8 cellular contexts compared by ENCODE assay signal in genomic region chr6:44223471-44224153, GRCh38. TPM values are rescaled to one million over a fixed set of nuclear protein-coding genes. Genes with fewer than 3 reads are reported as not detected.
DNase-seq lines count a peak whose midpoint lies in the region; ATAC-seq, FAIRE-seq and TF ChIP-seq lines count a peak whose summit lies in the region.

Gene SLC29A1, plus strand, starts transcription at chr6:44223595. Its CDS starts 3,719 bp downstream, at chr6:44227314.

- H3K27me3 ChIP-seq in pancreas (no peaks in the 10 kb centered on the region), tibial nerve (no peaks in the 10 kb centered on the region)

- H3K27ac ChIP-seq in pancreas (peak within 1 kb of the TSS; percentile 39 to 94 (median 90)), tibial nerve (peak within 1 kb of the TSS; percentile 60 to 90 (median 82))

- peaks cover 35% of the 10 kb centered on the region for H3K4me1 Mint-ChIP-seq in activated naive CD4-positive, alpha-beta T cell treated with anti-CD3 and anti-CD28 coated beads, Interleukin-2, amount 50 U/mL, for 24 hours

- H3K36me3 ChIP-seq in pancreas (no peaks in the 10 kb centered on the region), tibial nerve (no peaks in the 10 kb centered on the region)

- peak within 1 kb of the TSS; percentile 82 for H3K27ac Mint-ChIP-seq in activated naive CD4-positive, alpha-beta T cell treated with anti-CD3 and anti-CD28 coated beads, Interleukin-2, amount 50 U/mL, for 24 hours

- H3K9me3 Mint-ChIP-seq in activated naive CD4-positive, alpha-beta T cell treated with anti-CD3 and anti-CD28 coated beads, Interleukin-2, amount 50 U/mL, for 24 hours, result no peaks in the 10 kb centered on the region

- DNase-seq in COLO829 (ENCODE audit: low spot score), result peak; percentile 84
- DNase-seq in M059J (ENCODE audit: low read depth), result peak; percentile 70
- peak; percentile 84 for DNase-seq in SKM-1 treated with dmso at 0.1 percent for 144 hours (lab: John Stamatoyannopoulos, UW; ENCODE audit: unreplicated experiment)
- DNase-seq in head of caudate nucleus, result peak in 41 of 42 donors; percentile 40 to 89 (median 80)
- DNase-seq in pancreas, result peak; percentile 73 to 92 (median 82)
- peak; percentile 71 to 76 for DNase-seq in tibial nerve (ENCODE audit: low spot score in 2 of 2)

- peak in 1 of 2 donors; percentile 42 for TF ChIP-seq EP300 in tibial nerve (IDR thresholded peaks at IDR 0.05)

- ATAC-seq in GM21423 (IDR thresholded peaks at IDR 0.05; ENCODE audit: unreplicated experiment) (peak; percentile 41), pancreas (peak; percentile 22 to 45 (median 34))

- H3K36me3 Mint-ChIP-seq in activated naive CD4-positive, alpha-beta T cell treated with anti-CD3 and anti-CD28 coated beads, Interleukin-2, amount 50 U/mL, for 24 hours, result peaks cover 3% of the 10 kb centered on the region

- WGBS in pancreas, 2 donors, result 1% methylated on average over 50 to 72 of the region's 72 CpGs
- WGBS in tibial nerve, 2 donors, result 1 to 2% methylated on average over 20 to 30 of the region's 72 CpGs

- H3K4me1 ChIP-seq in pancreas (peaks cover 33 to 53% (median 34%) of the 10 kb centered on the region in 3 donors), tibial nerve (peaks cover 0 to 93% (median 51%) of the 10 kb centered on the region in 4 donors)

- H3K9me3 ChIP-seq in pancreas (no peaks in the 10 kb centered on the region), tibial nerve (no peaks in the 10 kb centered on the region)

- TF ChIP-seq CTCF in pancreas (IDR thresholded peaks at IDR 0.05), result no peak
- peak in 4 of 5 experiments; percentile 7 to 32 (median 14) for TF ChIP-seq CTCF in tibial nerve (IDR thresholded peaks at IDR 0.05)

- intact Hi-C loops in head of caudate nucleus (cut with DNase I), result no loop called here
- intact Hi-C loops in pancreas (cut with DNase I), result no loop called here

- no peaks in the 10 kb centered on the region for H3K27me3 Mint-ChIP-seq in activated naive CD4-positive, alpha-beta T cell treated with anti-CD3 and anti-CD28 coated beads, Interleukin-2, amount 50 U/mL, for 24 hours

- H3K4me3 Mint-ChIP-seq in activated naive CD4-positive, alpha-beta T cell treated with anti-CD3 and anti-CD28 coated beads, Interleukin-2, amount 50 U/mL, for 24 hours, result peak within 1 kb of the TSS; percentile 93

- peak in 1 of 2 donors; percentile 30 for TF ChIP-seq POLR2A in tibial nerve (IDR thresholded peaks at IDR 0.05)

- H3K4me3 ChIP-seq in pancreas, result peak within 1 kb of the TSS; percentile 22 to 71 (median 54)
- peak within 1 kb of the TSS; percentile 44 to 78 (median 61) for H3K4me3 ChIP-seq in tibial nerve

- FAIRE-seq in pancreas (lab: Jason Lieb, UNC), result no peak

RNA-seq across cellular contexts. Expression of gene SLC29A1, which starts in this region (rescaled TPM):
- total RNA-seq in M059J (2014; rRNA removed; shearing (Covaris generic)), result 27.4 and 31.1 TPM in 2 replicates
- total RNA-seq in pancreas, result 10 to 100 TPM; 24.8 to 72.7 (median 44.4) TPM
- 10 to 100 TPM; 35.5 to 89.8 TPM for polyA plus RNA-seq in pancreas
- 10 to 100 TPM; 51.4 to 83.1 (median 63.8) TPM for total RNA-seq in tibial nerve

Comparison
In these comparisons a context has a peak if more than half of its experiments do, and no peak if none do; other contexts are left out.
1. Peak in every context shown above with its lines: DNase-seq, ATAC-seq, H3K4me3 ChIP-seq and H3K27ac ChIP-seq.
2. CTCF ChIP-seq: peak in tibial nerve (4 of 5); none in pancreas (0 of 4).